ENCODE assay signal across 7 cellular contexts in genomic region chr14:54627325-54627717, GRCh38.
DNase-seq lines count a peak whose midpoint lies in the region; ATAC-seq and TF ChIP-seq lines count a peak whose summit lies in the region.

No MANE protein-coding gene starts in this region.

- H3K9me3 ChIP-seq in adrenal gland (replicated peaks in 1 of 3), result peaks cover 0 to under 1% (median 0%) of the 10 kb centered on the region in 3 donors

- intact Hi-C loops in adrenal gland (cut with DNase I), result loop anchor here in 1 of 2 donors (10.0 kb wide), 1 partner anchor 53 kb away; no protein-coding TSS in a partner anchor

- peak overlapping the region in 4 of 5 donors; percentile 26 to 84 (median 72) for H3K27ac ChIP-seq in adrenal gland

- H3K27me3 ChIP-seq in adrenal gland, result no peaks in the 10 kb centered on the region

- H3K36me3 ChIP-seq in adrenal gland (replicated peaks in 1 of 2), result no peaks in the 10 kb centered on the region

- peaks cover 0 to 16% of the 10 kb centered on the region in 2 donors for H3K4me1 ChIP-seq in adrenal gland (replicated peaks in 1 of 2)

- DNase-seq in adrenal gland (no peak), midbrain (lab: John Stamatoyannopoulos, UW) (peak; percentile 42), HUDEP-2 (lab: John Stamatoyannopoulos, UW; ENCODE audit: unreplicated experiment in 76 of 76) (no peak), cortex of kidney (lab: John Stamatoyannopoulos, UW) (no peak), NCI-H446 (lab: John Stamatoyannopoulos, UW) (no peak)

- WGBS in adrenal gland, 4 donors, result 53 to 60% (median 59%) methylated on average over 6 of the region's 6 CpGs

- no peak for TF ChIP-seq CTCF in adrenal gland (IDR thresholded peaks at IDR 0.05)

- peak overlapping the region in 1 of 4 donors; percentile 17 for H3K4me3 ChIP-seq in adrenal gland

- ATAC-seq in GM19372 (IDR thresholded peaks at IDR 0.05; ENCODE audit: low read depth, unreplicated experiment) (peak; percentile 18), HG03025 (IDR thresholded peaks at IDR 0.05; ENCODE audit: low FRiP score, unreplicated experiment) (peak; percentile 26)

- TF ChIP-seq POLR2A in adrenal gland (IDR thresholded peaks at IDR 0.05), result no peak
